In genomic region chr10:79387466-79387973, GRCh38 we compare ENCODE assay signal across 23 cellular contexts. TPM values are rescaled to one million over a fixed set of nuclear protein-coding genes. Genes with fewer than 3 reads are reported as not detected.
A peak's percentile ranks its signal among the peaks of the same experiment; 100 is the strongest.
DNase-seq lines count a peak whose midpoint lies in the region; ATAC-seq and TF ChIP-seq lines count a peak whose summit lies in the region.
"Had no signal": no experiment of that assay in that cellular context is flagged by ENCODE, and none has a peak within 500 bp of the region (broad histone marks: within the 10 kb centered on the region; RNA-seq: fewer than 3 reads in every experiment).

No MANE protein-coding gene starts in this region.

- peaks cover 6% of the 10 kb centered on the region for H3K4me1 Mint-ChIP-seq in type B pancreatic cell (ENCODE audit: unreplicated experiment)
- H3K4me1 Mint-ChIP-seq: stimulated activated effector memory CD8-positive, alpha-beta T cell treated with anti-CD3 and anti-CD28 coated beads, Interleukin-12 subunit alpha, Interleukin-12 subunit beta, amount 100 ng/mL, for 72 hours; T-cell had no signal

- no peak for ATAC-seq in GM18868 (IDR thresholded peaks at IDR 0.05; ENCODE audit: unreplicated experiment)
- ATAC-seq: left ventricle myocardium superior; right cardiac atrium; Right ventricle myocardium inferior; stimulated activated effector memory CD8-positive, alpha-beta T cell treated with anti-CD3 and anti-CD28 coated beads, Interleukin-12 subunit alpha, Interleukin-12 subunit beta, amount 100 ng/mL, for 72 hours; T-cell had no signal

- H3K9me3 ChIP-seq in muscle layer of duodenum (ENCODE audit: control insufficient read depth in 1 of 2, low read length in 2 of 2), result no peaks in the 10 kb centered on the region
- H3K9me3 ChIP-seq: adrenal gland, mucosa of descending colon, neutrophil had no signal

- no peak for TF ChIP-seq CTCF in type B pancreatic cell (conservative IDR thresholded peaks at IDR 0.05)

- H3K27ac ChIP-seq in cingulate gyrus (ENCODE audit: low read depth, low read length) (peak overlapping the region; percentile 39), muscle layer of duodenum (ENCODE audit: low read length) (peak overlapping the region; percentile 49)
- H3K27ac ChIP-seq: neutrophil had no signal

- no peaks in the 10 kb centered on the region for H3K9me3 Mint-ChIP-seq in type B pancreatic cell
- H3K9me3 Mint-ChIP-seq: CD14-positive monocyte; stimulated activated effector memory CD8-positive, alpha-beta T cell treated with anti-CD3 and anti-CD28 coated beads, Interleukin-12 subunit alpha, Interleukin-12 subunit beta, amount 100 ng/mL, for 72 hours; T-cell had no signal

- no peak overlapping the region for H3K27ac Mint-ChIP-seq in type B pancreatic cell
- H3K27ac Mint-ChIP-seq: CD14-positive monocyte; stimulated activated effector memory CD8-positive, alpha-beta T cell treated with anti-CD3 and anti-CD28 coated beads, Interleukin-12 subunit alpha, Interleukin-12 subunit beta, amount 100 ng/mL, for 72 hours; T-cell had no signal

- H3K4me3 ChIP-seq in muscle layer of duodenum (ENCODE audit: low read depth in 1 of 2, low read length in 2 of 2), result no peak overlapping the region
- H3K4me3 ChIP-seq: adrenal gland, mucosa of descending colon had no signal

- H3K4me1 ChIP-seq in muscle layer of duodenum (ENCODE audit: control insufficient read depth in 1 of 2, insufficient read depth in 2 of 2, low read length in 2 of 2), result peaks cover 10 to 48% of the 10 kb centered on the region in 2 donors
- H3K4me1 ChIP-seq: adrenal gland had no signal

- peak; percentile 35 for DNase-seq in activated CD8-positive, alpha-beta memory T cell treated with anti-CD3 and anti-CD28 coated beads for 24 hours
- no peak for DNase-seq in activated CD8-positive, alpha-beta memory T cell treated with anti-CD3 and anti-CD28 coated beads, Interleukin-2, amount 50 U/mL, for 4 hours
- DNase-seq in type B pancreatic cell (ENCODE audit: extremely low spot score, unreplicated experiment) (peak; percentile 32), SHP77 (lab: John Stamatoyannopoulos, UW) (no peak), AG20443 (ENCODE audit: low spot score) (no peak)
- DNase-seq: DMS 273 treated with DMSO at 0.1 percent for 48 hours; effector memory CD4-positive, alpha-beta T cell; GDM1; glutamatergic neuron; left ventricle myocardium superior; NCI-H1417; NCI-H526 had no signal

- H3K27me3 ChIP-seq in muscle layer of duodenum (ENCODE audit: low read depth, low read length), result no peaks in the 10 kb centered on the region
- H3K27me3 ChIP-seq: adrenal gland, neutrophil had no signal

- H3K27me3 Mint-ChIP-seq in type B pancreatic cell, result no peaks in the 10 kb centered on the region
- H3K27me3 Mint-ChIP-seq: T-cell had no signal

- no peak overlapping the region for H3K4me3 Mint-ChIP-seq in type B pancreatic cell
- H3K4me3 Mint-ChIP-seq: CD14-positive monocyte; stimulated activated effector memory CD8-positive, alpha-beta T cell treated with anti-CD3 and anti-CD28 coated beads, Interleukin-12 subunit alpha, Interleukin-12 subunit beta, amount 100 ng/mL, for 72 hours; T-cell had no signal

- peaks cover 2% of the 10 kb centered on the region for H3K36me3 Mint-ChIP-seq in type B pancreatic cell
- H3K36me3 Mint-ChIP-seq: stimulated activated effector memory CD8-positive, alpha-beta T cell treated with anti-CD3 and anti-CD28 coated beads, Interleukin-12 subunit alpha, Interleukin-12 subunit beta, amount 100 ng/mL, for 72 hours; T-cell had no signal

- peaks cover 11 to 23% of the 10 kb centered on the region in 2 donors for H3K36me3 ChIP-seq in muscle layer of duodenum (ENCODE audit: control insufficient read depth in 1 of 2, insufficient read depth in 2 of 2, low read length in 2 of 2)
- H3K36me3 ChIP-seq: neutrophil had no signal

RNA-seq across cellular contexts. Expression of gene PPIF, which starts 40.3 kb away (rescaled TPM):
- 67.5 and 91.3 TPM in 2 replicates for total RNA-seq in type B pancreatic cell (ENCODE audit: low replicate concordance)

RNA-seq across cellular contexts. Expression of gene ZCCHC24, which starts 57.9 kb away (rescaled TPM):
- total RNA-seq in type B pancreatic cell (ENCODE audit: low replicate concordance), result 2.7 and 29.1 TPM in 2 replicates

Comparison
In these comparisons a context has a peak if more than half of its experiments do, and no peak if none do; other contexts are left out.
1. DNase-seq: peak in activated CD8-positive, alpha-beta memory T cell treated with anti-CD3 and anti-CD28 coated beads for 24 hours (single experiment) and type B pancreatic cell (single experiment); none in activated CD8-positive, alpha-beta memory T cell treated with anti-CD3 and anti-CD28 coated beads, Interleukin-2, amount 50 U/mL, for 4 hours (single experiment), SHP77 (0 of 2) and AG20443 (single experiment).